Comparison of ENCODE assay signal across 8 cellular contexts in the genomic region with DNA sequence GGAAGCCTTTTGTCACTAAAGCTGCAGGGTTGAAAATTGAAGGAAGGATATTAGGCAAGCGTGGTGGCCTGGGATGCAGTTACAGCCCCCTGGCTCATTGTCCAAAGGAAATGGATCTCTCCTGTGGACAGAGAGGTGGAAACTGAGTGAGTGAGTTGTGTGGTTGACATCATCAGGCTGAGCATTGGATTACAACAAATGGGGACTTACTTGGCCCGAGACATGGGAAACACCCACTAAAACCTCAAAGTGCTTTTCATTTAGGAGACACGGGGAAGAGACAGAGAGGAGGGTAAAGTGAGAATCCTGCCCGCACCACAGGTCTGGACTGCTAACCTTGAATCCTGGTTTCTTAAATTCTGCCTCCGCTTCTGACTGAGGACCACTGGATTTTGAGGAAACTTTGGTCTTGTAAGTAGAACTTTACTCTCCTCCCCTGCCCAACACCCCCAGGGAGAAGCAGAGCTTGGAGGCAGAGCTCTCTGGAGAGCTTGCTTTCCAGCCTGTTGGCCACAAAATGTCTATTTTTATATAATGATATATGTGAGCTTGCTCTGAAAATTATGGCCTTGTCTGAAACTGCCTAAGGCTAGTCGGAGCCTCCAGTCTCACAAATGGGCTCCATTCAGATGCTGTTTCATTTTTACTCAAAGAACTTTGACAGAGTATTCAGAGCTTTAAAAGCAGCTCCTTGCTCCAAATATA. TPM values are rescaled to one million over a fixed set of nuclear protein-coding genes. Genes with fewer than 3 reads are reported as not detected.
A peak's percentile ranks its signal among the peaks of the same experiment; 100 is the strongest.
DNase-seq lines count a peak whose midpoint lies in the region; ATAC-seq and TF ChIP-seq lines count a peak whose summit lies in the region.

A gene (plus strand): TSS at position 259 of the 705 bp plus-strand sequence. CDS start 31,978 bp downstream, outside the sequence.

- CTCF ChIA-PET in Calu3 (lab: Charles Lee): no interaction called here

- H3K27me3 Mint-ChIP-seq in progenitor cell of endocrine pancreas: no peaks in the 10 kb centered on the region
- peaks cover 50% of the 10 kb centered on the region for H3K27me3 Mint-ChIP-seq in Calu3 (ENCODE audit: unreplicated experiment)

- H3K36me3 Mint-ChIP-seq in progenitor cell of endocrine pancreas (ENCODE audit: insufficient read depth): no peaks in the 10 kb centered on the region
- H3K36me3 Mint-ChIP-seq in Calu3 (ENCODE audit: insufficient read depth, unreplicated experiment): no peaks in the 10 kb centered on the region

- H3K27ac ChIP-seq in foreskin keratinocyte: peak within 1 kb of the TSS; percentile 60

- H3K4me1 Mint-ChIP-seq in progenitor cell of endocrine pancreas (ENCODE audit: low read depth): peaks cover 2% of the 10 kb centered on the region
- no peaks in the 10 kb centered on the region for H3K4me1 Mint-ChIP-seq in Calu3 (ENCODE audit: low read depth, unreplicated experiment)

- TF ChIP-seq CTCF in foreskin keratinocyte (conservative IDR thresholded peaks at IDR 0.05) (no peak), progenitor cell of endocrine pancreas (IDR thresholded peaks at IDR 0.05; ENCODE audit: unreplicated experiment) (no peak), Calu3 (IDR thresholded peaks at IDR 0.05; ENCODE audit: unreplicated experiment) (no peak)

- no TSS peak for BruUV-seq in Calu3 (replicated peaks; lab: Mats Ljungman, UMichigan)

- intact Hi-C loops in Calu3 (cut with micrococcal nuclease; ENCODE audit: unreplicated experiment): no loop called here

- H3K9me3 Mint-ChIP-seq in progenitor cell of endocrine pancreas (ENCODE audit: low read depth) (peaks cover 3% of the 10 kb centered on the region), Calu3 (ENCODE audit: low read depth, unreplicated experiment) (peaks cover 2% of the 10 kb centered on the region)

- DNase-seq in GM03348 (ENCODE audit: low spot score) (peak; percentile 80), foreskin keratinocyte (peak in 1 of 2 donors; percentile 31), progenitor cell of endocrine pancreas (ENCODE audit: low spot score, unreplicated experiment) (no peak), NCI-H1436 treated with DMSO at 0.1 percent for 48 hours (lab: John Stamatoyannopoulos, UW) (no peak), Calu3 (no peak)

- H3K4me3 Mint-ChIP-seq in progenitor cell of endocrine pancreas (ENCODE audit: low read depth) (no peak within 1 kb of the TSS), Calu3 (ENCODE audit: low read depth, unreplicated experiment) (no peak within 1 kb of the TSS)

- ATAC-seq in SK-N-SH treated with all-trans-retinoic acid at 6 μM for 48 hours (peak; percentile 80), foreskin keratinocyte (no peak), GM18502 (IDR thresholded peaks at IDR 0.05; ENCODE audit: poor library complexity, unreplicated experiment) (no peak), HG03378 (IDR thresholded peaks at IDR 0.05; ENCODE audit: unreplicated experiment) (no peak)

- no peaks in the 10 kb centered on the region for H3K27me3 ChIP-seq in foreskin keratinocyte

- H3K4me1 ChIP-seq in foreskin keratinocyte: peaks cover 6% of the 10 kb centered on the region

- H3K27ac Mint-ChIP-seq in progenitor cell of endocrine pancreas: no peak within 1 kb of the TSS
- H3K27ac Mint-ChIP-seq in Calu3 (ENCODE audit: unreplicated experiment): no peak within 1 kb of the TSS

TF ChIP-seq in SK-N-SH treated with all-trans-retinoic acid at 6 μM for 48 hours, 23 proteins besides CTCF, POLR2A, EP300 and RAD21:
- TF ChIP-seq RARB (CRISPR knock-in tag; IDR thresholded peaks at IDR 0.05): no peak
- TF ChIP-seq, protein P1, sequence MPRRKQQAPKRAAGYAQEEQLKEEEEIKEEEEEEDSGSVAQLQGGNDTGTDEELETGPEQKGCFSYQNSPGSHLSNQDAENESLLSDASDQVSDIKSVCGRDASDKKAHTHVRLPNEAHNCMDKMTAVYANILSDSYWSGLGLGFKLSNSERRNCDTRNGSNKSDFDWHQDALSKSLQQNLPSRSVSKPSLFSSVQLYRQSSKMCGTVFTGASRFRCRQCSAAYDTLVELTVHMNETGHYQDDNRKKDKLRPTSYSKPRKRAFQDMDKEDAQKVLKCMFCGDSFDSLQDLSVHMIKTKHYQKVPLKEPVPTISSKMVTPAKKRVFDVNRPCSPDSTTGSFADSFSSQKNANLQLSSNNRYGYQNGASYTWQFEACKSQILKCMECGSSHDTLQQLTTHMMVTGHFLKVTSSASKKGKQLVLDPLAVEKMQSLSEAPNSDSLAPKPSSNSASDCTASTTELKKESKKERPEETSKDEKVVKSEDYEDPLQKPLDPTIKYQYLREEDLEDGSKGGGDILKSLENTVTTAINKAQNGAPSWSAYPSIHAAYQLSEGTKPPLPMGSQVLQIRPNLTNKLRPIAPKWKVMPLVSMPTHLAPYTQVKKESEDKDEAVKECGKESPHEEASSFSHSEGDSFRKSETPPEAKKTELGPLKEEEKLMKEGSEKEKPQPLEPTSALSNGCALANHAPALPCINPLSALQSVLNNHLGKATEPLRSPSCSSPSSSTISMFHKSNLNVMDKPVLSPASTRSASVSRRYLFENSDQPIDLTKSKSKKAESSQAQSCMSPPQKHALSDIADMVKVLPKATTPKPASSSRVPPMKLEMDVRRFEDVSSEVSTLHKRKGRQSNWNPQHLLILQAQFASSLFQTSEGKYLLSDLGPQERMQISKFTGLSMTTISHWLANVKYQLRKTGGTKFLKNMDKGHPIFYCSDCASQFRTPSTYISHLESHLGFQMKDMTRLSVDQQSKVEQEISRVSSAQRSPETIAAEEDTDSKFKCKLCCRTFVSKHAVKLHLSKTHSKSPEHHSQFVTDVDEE (CRISPR knock-in tag; IDR thresholded peaks at IDR 0.05): no peak
- no peak for TF ChIP-seq ZFP30 (CRISPR knock-in tag; IDR thresholded peaks at IDR 0.05)
- TF ChIP-seq CSDC2 (CRISPR knock-in tag; IDR thresholded peaks at IDR 0.05): no peak
- TF ChIP-seq GLIS3 (CRISPR knock-in tag; IDR thresholded peaks at IDR 0.05): no peak
- no peak for TF ChIP-seq TCF4 (CRISPR knock-in tag; IDR thresholded peaks at IDR 0.05; ENCODE audit: borderline replicate concordance)
- no peak for TF ChIP-seq ISL1 (CRISPR knock-in tag; IDR thresholded peaks at IDR 0.05)
- no peak for TF ChIP-seq ZNF8 (CRISPR knock-in tag; IDR thresholded peaks at IDR 0.05)
- no peak for TF ChIP-seq ZNF70 (CRISPR knock-in tag; IDR thresholded peaks at IDR 0.05)
- no peak for TF ChIP-seq ARNTL (CRISPR knock-in tag; IDR thresholded peaks at IDR 0.05; ENCODE audit: borderline replicate concordance, low read depth)
- TF ChIP-seq, protein P2, sequence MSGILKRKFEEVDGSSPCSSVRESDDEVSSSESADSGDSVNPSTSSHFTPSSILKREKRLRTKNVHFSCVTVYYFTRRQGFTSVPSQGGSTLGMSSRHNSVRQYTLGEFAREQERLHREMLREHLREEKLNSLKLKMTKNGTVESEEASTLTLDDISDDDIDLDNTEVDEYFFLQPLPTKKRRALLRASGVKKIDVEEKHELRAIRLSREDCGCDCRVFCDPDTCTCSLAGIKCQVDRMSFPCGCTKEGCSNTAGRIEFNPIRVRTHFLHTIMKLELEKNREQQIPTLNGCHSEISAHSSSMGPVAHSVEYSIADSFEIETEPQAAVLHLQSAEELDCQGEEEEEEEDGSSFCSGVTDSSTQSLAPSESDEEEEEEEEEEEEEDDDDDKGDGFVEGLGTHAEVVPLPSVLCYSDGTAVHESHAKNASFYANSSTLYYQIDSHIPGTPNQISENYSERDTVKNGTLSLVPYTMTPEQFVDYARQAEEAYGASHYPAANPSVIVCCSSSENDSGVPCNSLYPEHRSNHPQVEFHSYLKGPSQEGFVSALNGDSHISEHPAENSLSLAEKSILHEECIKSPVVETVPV (CRISPR knock-in tag; IDR thresholded peaks at IDR 0.05): no peak
- no peak for TF ChIP-seq BACH2 (CRISPR knock-in tag; IDR thresholded peaks at IDR 0.05; ENCODE audit: borderline replicate concordance)
- no peak for TF ChIP-seq ZC3H10 (CRISPR knock-in tag; IDR thresholded peaks at IDR 0.05)
- TF ChIP-seq, protein P3, sequence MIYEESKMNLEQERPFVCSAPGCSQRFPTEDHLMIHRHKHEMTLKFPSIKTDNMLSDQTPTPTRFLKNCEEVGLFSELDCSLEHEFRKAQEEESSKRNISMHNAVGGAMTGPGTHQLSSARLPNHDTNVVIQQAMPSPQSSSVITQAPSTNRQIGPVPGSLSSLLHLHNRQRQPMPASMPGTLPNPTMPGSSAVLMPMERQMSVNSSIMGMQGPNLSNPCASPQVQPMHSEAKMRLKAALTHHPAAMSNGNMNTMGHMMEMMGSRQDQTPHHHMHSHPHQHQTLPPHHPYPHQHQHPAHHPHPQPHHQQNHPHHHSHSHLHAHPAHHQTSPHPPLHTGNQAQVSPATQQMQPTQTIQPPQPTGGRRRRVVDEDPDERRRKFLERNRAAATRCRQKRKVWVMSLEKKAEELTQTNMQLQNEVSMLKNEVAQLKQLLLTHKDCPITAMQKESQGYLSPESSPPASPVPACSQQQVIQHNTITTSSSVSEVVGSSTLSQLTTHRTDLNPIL (CRISPR knock-in tag; IDR thresholded peaks at IDR 0.05; ENCODE audit: low read depth): no peak
- no peak for TF ChIP-seq SNAI2 (CRISPR knock-in tag; IDR thresholded peaks at IDR 0.05)
- TF ChIP-seq, protein P4, sequence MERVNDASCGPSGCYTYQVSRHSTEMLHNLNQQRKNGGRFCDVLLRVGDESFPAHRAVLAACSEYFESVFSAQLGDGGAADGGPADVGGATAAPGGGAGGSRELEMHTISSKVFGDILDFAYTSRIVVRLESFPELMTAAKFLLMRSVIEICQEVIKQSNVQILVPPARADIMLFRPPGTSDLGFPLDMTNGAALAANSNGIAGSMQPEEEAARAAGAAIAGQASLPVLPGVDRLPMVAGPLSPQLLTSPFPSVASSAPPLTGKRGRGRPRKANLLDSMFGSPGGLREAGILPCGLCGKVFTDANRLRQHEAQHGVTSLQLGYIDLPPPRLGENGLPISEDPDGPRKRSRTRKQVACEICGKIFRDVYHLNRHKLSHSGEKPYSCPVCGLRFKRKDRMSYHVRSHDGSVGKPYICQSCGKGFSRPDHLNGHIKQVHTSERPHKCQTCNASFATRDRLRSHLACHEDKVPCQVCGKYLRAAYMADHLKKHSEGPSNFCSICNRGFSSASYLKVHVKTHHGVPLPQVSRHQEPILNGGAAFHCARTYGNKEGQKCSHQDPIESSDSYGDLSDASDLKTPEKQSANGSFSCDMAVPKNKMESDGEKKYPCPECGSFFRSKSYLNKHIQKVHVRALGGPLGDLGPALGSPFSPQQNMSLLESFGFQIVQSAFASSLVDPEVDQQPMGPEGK (CRISPR knock-in tag; IDR thresholded peaks at IDR 0.05; ENCODE audit: borderline replicate concordance): no peak
- TF ChIP-seq ESRRG (CRISPR knock-in tag; IDR thresholded peaks at IDR 0.05): no peak
- TF ChIP-seq PPARA (CRISPR knock-in tag; IDR thresholded peaks at IDR 0.05; ENCODE audit: borderline replicate concordance): no peak
- TF ChIP-seq OSR1 (CRISPR knock-in tag; IDR thresholded peaks at IDR 0.05): no peak
- TF ChIP-seq TOX (CRISPR knock-in tag; IDR thresholded peaks at IDR 0.05; ENCODE audit: borderline replicate concordance): no peak

RNA-seq across cellular contexts. Expression of the gene that starts here (rescaled TPM):
- total RNA-seq in foreskin keratinocyte (19.9 and 20.7 TPM in 2 replicates), progenitor cell of endocrine pancreas (34.4 and 36.5 TPM in 2 replicates), Calu3 (2022) (6.6 and 7.5 TPM in 2 replicates)
- polyA plus RNA-seq in foreskin keratinocyte: 23.5 and 25.4 TPM in 2 replicates
